8 cellular contexts compared by ENCODE assay signal in the genomic region with DNA sequence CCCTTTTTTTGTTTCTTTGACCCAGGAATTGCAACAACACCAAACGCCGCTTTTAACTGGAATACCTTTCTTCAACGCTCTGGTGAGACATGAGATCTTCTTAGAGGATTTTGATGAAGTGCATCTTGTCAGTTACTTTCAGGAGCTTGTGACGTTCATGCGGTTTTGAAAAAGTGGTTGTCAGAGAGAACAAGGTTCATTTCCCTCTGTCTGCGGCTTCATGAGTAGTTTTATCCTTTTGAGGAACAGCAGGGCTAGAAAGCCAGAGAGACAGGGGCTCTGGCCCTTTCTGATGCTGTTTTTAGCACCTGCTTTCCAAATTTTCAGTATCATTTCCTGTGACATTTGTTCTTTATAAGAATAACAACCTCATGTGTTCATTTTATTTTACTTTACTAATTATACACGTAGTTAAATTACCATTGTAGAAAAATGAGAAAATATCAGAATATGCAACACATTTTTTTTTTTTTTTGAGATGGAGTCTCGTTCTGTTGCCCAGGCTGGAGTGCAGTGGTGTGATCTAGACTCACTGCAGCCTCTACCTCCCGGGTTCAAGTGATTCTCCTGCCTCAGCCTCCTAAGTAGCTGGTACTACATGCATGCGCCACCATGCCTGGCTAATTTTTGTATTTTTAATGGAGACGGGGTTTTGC.
DNase-seq lines count a peak whose midpoint lies in the region; ATAC-seq and TF ChIP-seq lines count a peak whose summit lies in the region.

No MANE protein-coding gene starts in this region.

- H3K9me3 Mint-ChIP-seq in natural killer cell: no peaks in the 10 kb centered on the region

- H3K27ac ChIP-seq in psoas muscle (no peak overlapping the region), aorta (ENCODE audit: low read depth in 1 of 2, low read length in 2 of 2) (no peak overlapping the region)

- TF ChIP-seq CTCF in natural killer cell (IDR thresholded peaks at IDR 0.05) (no peak), psoas muscle (IDR thresholded peaks at IDR 0.05) (no peak)

- DNase-seq in MV-4-11 (lab: John Stamatoyannopoulos, UW) (peak; percentile 99), natural killer cell (peak; percentile 20), psoas muscle (no peak), aorta (no peak), retina (no peak)

- H3K36me3 ChIP-seq in psoas muscle (ENCODE audit: insufficient read depth in 1 of 2, low read depth in 1 of 2): no peaks in the 10 kb centered on the region
- H3K36me3 ChIP-seq in aorta (ENCODE audit: control insufficient read depth in 1 of 2, insufficient read depth in 2 of 2, low read length in 1 of 2): no peaks in the 10 kb centered on the region

- no peaks in the 10 kb centered on the region for H3K4me1 ChIP-seq in psoas muscle
- H3K4me1 ChIP-seq in aorta (ENCODE audit: control insufficient read depth in 1 of 2, insufficient read depth in 2 of 2, low read length in 2 of 2): no peaks in the 10 kb centered on the region

- H3K27me3 Mint-ChIP-seq in natural killer cell (ENCODE audit: low read depth in 2 of 2): peaks cover 0 to 2% of the 10 kb centered on the region in 2 donors

- H3K4me3 ChIP-seq in psoas muscle: no peak overlapping the region
- H3K4me3 ChIP-seq in aorta (ENCODE audit: low read length in 2 of 2): no peak overlapping the region

- H3K27me3 ChIP-seq in psoas muscle (ENCODE audit: insufficient read depth in 3 of 3, low read length in 2 of 3) (no peaks in the 10 kb centered on the region), aorta (ENCODE audit: control insufficient read depth in 1 of 2, insufficient read depth in 2 of 2, low read length in 1 of 2) (no peaks in the 10 kb centered on the region)

- intact Hi-C loops in natural killer cell (cut with micrococcal nuclease): loop anchor here (10.0 kb wide), 1 partner anchor 170 kb away; no protein-coding TSS in a partner anchor
- intact Hi-C loops in psoas muscle (cut with DNase I): no loop called here
- intact Hi-C loops in aorta (cut with DNase I): loop anchor here in 1 of 2 donors (5.0 kb wide), 1 partner anchor 103 kb away; no protein-coding TSS in a partner anchor

- ATAC-seq in GM18861 (IDR thresholded peaks at IDR 0.05; ENCODE audit: unreplicated experiment) (peak; percentile 84), GM21825 (IDR thresholded peaks at IDR 0.05; ENCODE audit: unreplicated experiment) (peak; percentile 94), natural killer cell (peak; percentile 69 to 91 (median 90)), HG02798 (IDR thresholded peaks at IDR 0.05; ENCODE audit: poor library complexity, unreplicated experiment) (no peak), psoas muscle (no peak), aorta (ENCODE audit: low FRiP score) (no peak)

- peaks cover 0 to 6% of the 10 kb centered on the region in 2 donors for H3K4me1 Mint-ChIP-seq in natural killer cell

- 84 to 88% (median 85%) methylated on average over 11 of the region's 11 CpGs for WGBS in psoas muscle, 3 donors
- 81 to 84% methylated on average over 11 of the region's 11 CpGs for WGBS in aorta, 2 donors

- H3K27ac Mint-ChIP-seq in natural killer cell: peak overlapping the region in 1 of 2 donors; percentile 64

- H3K9me3 ChIP-seq in psoas muscle: no peaks in the 10 kb centered on the region
- H3K9me3 ChIP-seq in aorta (ENCODE audit: control insufficient read depth, low read length): no peaks in the 10 kb centered on the region

- H3K36me3 Mint-ChIP-seq in natural killer cell: no peaks in the 10 kb centered on the region

- H3K4me3 Mint-ChIP-seq in natural killer cell: no peak overlapping the region

Comparison
In these comparisons a context has a peak if more than half of its experiments do, and no peak if none do; other contexts are left out.
1. ATAC-seq: peak in GM18861 (single experiment), GM21825 (single experiment) and natural killer cell (3 of 3); none in HG02798 (single experiment), psoas muscle (0 of 4) and aorta (single experiment).
2. DNase-seq: peak in MV-4-11 (single experiment) and natural killer cell (single experiment); none in psoas muscle (0 of 2), aorta (0 of 2) and retina (single experiment).